Comparison of ENCODE assay signal across 8 cellular contexts in genomic region chr5:177425801-177426565, GRCh38. TPM values are rescaled to one million over a fixed set of nuclear protein-coding genes. Genes with fewer than 3 reads are reported as not detected.
A peak's percentile ranks its signal among the peaks of the same experiment; 100 is the strongest.
DNase-seq lines count a peak whose midpoint lies in the region; ATAC-seq, FAIRE-seq and TF ChIP-seq lines count a peak whose summit lies in the region.

No MANE protein-coding gene starts in this region.

- TF ChIP-seq POLR2A in GM12891 (IDR thresholded peaks at IDR 0.05; ENCODE audit: low read depth, low read length): peak; percentile 92
- TF ChIP-seq POLR2A in ovary (IDR thresholded peaks at IDR 0.05): peak; percentile 71
- peak in 1 of 2 donors; percentile 90 for TF ChIP-seq POLR2A in thyroid gland (IDR thresholded peaks at IDR 0.05)

- peak; percentile 94 for DNase-seq in GM12891 (ENCODE audit: insufficient read length, low spot score)
- DNase-seq in NCI-H1417 treated with DMSO at 0.1 percent for 48 hours (lab: John Stamatoyannopoulos, UW): peak; percentile 91
- DNase-seq in SW 1271 (lab: John Stamatoyannopoulos, UW): peak; percentile 100
- DNase-seq in adipocyte (ENCODE audit: low read depth): peak; percentile 100
- peak; percentile 100 for DNase-seq in Right ventricle myocardium superior
- peak; percentile 99 to 100 (median 100) for DNase-seq in ovary
- DNase-seq in thyroid gland: peak; percentile 100

- H3K4me1 ChIP-seq in adipocyte (ENCODE audit: control insufficient read depth, insufficient read depth, low read length) (peaks cover 18% of the 10 kb centered on the region), ovary (ENCODE audit: insufficient read depth) (peaks cover 11% of the 10 kb centered on the region), thyroid gland (peaks cover 13% of the 10 kb centered on the region in 2 donors)

- WGBS in ovary, 3 donors: 0 to 1% (median 0%) methylated on average over 49 to 52 of the region's 52 CpGs
- WGBS in thyroid gland, 2 donors: 0 to 2% methylated on average over 24 to 26 of the region's 52 CpGs

- intact Hi-C loops in Right ventricle myocardium superior (cut with DNase I) (no loop called here), ovary (cut with DNase I) (no loop called here), thyroid gland (cut with DNase I) (no loop called here)

- H3K9ac ChIP-seq in adipocyte (ENCODE audit: low read length): peak overlapping the region; percentile 90

- TF ChIP-seq CTCF in ovary (IDR thresholded peaks at IDR 0.05) (no peak), thyroid gland (IDR thresholded peaks at IDR 0.05) (no peak)

- H3K4me3 ChIP-seq in adipocyte (ENCODE audit: low read length): peak overlapping the region; percentile 88
- peak overlapping the region; percentile 45 for H3K4me3 ChIP-seq in ovary
- H3K4me3 ChIP-seq in thyroid gland (replicated peaks in 1 of 3): peak overlapping the region; percentile 1 to 42 (median 2)

- H3K36me3 ChIP-seq in adipocyte (ENCODE audit: control insufficient read depth, insufficient read depth, low read length, severe bottlenecking) (no peaks in the 10 kb centered on the region), ovary (no peaks in the 10 kb centered on the region), thyroid gland (no peaks in the 10 kb centered on the region)

- peak overlapping the region; percentile 88 to 91 for H3K27ac ChIP-seq in ovary
- H3K27ac ChIP-seq in thyroid gland: peak overlapping the region; percentile 64 to 92 (median 90)

- FAIRE-seq in GM12891 (lab: Jason Lieb, UNC): peak; percentile 94

- no peaks in the 10 kb centered on the region for H3K27me3 ChIP-seq in adipocyte (replicated peaks; ENCODE audit: control insufficient read depth, insufficient read depth, low read length)
- no peaks in the 10 kb centered on the region for H3K27me3 ChIP-seq in ovary
- H3K27me3 ChIP-seq in thyroid gland: no peaks in the 10 kb centered on the region

- no peaks in the 10 kb centered on the region for H3K9me3 ChIP-seq in adipocyte (ENCODE audit: control insufficient read depth, low read length)
- no peaks in the 10 kb centered on the region for H3K9me3 ChIP-seq in ovary
- no peaks in the 10 kb centered on the region for H3K9me3 ChIP-seq in thyroid gland

- peak; percentile 74 for TF ChIP-seq EP300 in ovary (IDR thresholded peaks at IDR 0.05)

- ATAC-seq in HG02798 (IDR thresholded peaks at IDR 0.05; ENCODE audit: poor library complexity, unreplicated experiment) (peak; percentile 84), Right ventricle myocardium superior (ENCODE audit: poor library complexity) (peak; percentile 96)

TF ChIP-seq in GM12891, 5 proteins besides CTCF, POLR2A, EP300 and RAD21:
- TF ChIP-seq PAX5 (IDR thresholded peaks at IDR 0.05; ENCODE audit: insufficient read depth, low read length, severe bottlenecking) (no peak), POU2F2 (IDR thresholded peaks at IDR 0.05; ENCODE audit: low read depth, low read length) (no peak), SPI1 (IDR thresholded peaks at IDR 0.05; ENCODE audit: low read depth, low read length) (no peak), POLR2AphosphoS5 (IDR thresholded peaks at IDR 0.05; ENCODE audit: low read depth, low read length) (peak; percentile 88; the same call in 1 of the 2 replicates), TAF1 (IDR thresholded peaks at IDR 0.05; ENCODE audit: low read depth, low read length) (peak; percentile 73)

RNA-seq across cellular contexts. Expression of gene GRK6, which starts 0.5 kb away (rescaled TPM):
- 42.8 TPM for polyA plus RNA-seq in GM12891 (2012; ENCODE audit: low read depth, missing spikeins)
- total RNA-seq in Right ventricle myocardium superior (16.0 TPM), ovary (10 to 100 TPM; 13.6 to 30.3 (median 21.7) TPM), thyroid gland (10 to 100 TPM; 14.0 to 27.8 (median 18.8) TPM)
- polyA plus RNA-seq in ovary: 10 to 100 TPM in 1 of 2 donors, 1 to 10 TPM in 1; 5.9 to 15.3 TPM

RNA-seq across cellular contexts. Expression of gene F12, which starts 16.6 kb away (rescaled TPM):
- 4.7 TPM for polyA plus RNA-seq in GM12891 (2012; ENCODE audit: low read depth, missing spikeins)
- total RNA-seq in Right ventricle myocardium superior (not detected), ovary (1 to 10 TPM in 1 of 7 donors, under 1 TPM in 1, not detected in 5; 0.28 to 1.7 TPM), thyroid gland (1 to 10 TPM in 2 of 4 donors, under 1 TPM in 1, not detected in 1; 0.42 to 2.6 (median 1.1) TPM)
- polyA plus RNA-seq in ovary: not detected

RNA-seq across cellular contexts. Expression of gene PRR7, which starts 20.6 kb away (rescaled TPM):
- 8.4 TPM for polyA plus RNA-seq in GM12891 (2012; ENCODE audit: low read depth, missing spikeins)
- total RNA-seq in Right ventricle myocardium superior (0.59 TPM), ovary (10 to 100 TPM in 1 of 7 donors, 1 to 10 TPM in 5, under 1 TPM in 1; 0.66 to 11.4 (median 2.1) TPM), thyroid gland (1 to 10 TPM; 1.4 to 4.7 (median 4.2) TPM)
- polyA plus RNA-seq in ovary: under 1 TPM in 1 of 2 donors, not detected in 1; 0.51 TPM

RNA-seq across cellular contexts. Expression of gene PFN3, which starts 25.5 kb away (rescaled TPM):
- not detected for polyA plus RNA-seq in GM12891 (2012; ENCODE audit: low read depth, missing spikeins)
- total RNA-seq in Right ventricle myocardium superior (not detected), ovary (not detected), thyroid gland (not detected)
- polyA plus RNA-seq in ovary: not detected

RNA-seq across cellular contexts. Expression of gene SLC34A1, which starts 41.7 kb away (rescaled TPM):
- polyA plus RNA-seq in GM12891 (2012; ENCODE audit: low read depth, missing spikeins): 0.13 TPM
- total RNA-seq in Right ventricle myocardium superior (not detected), ovary (not detected), thyroid gland (not detected)
- polyA plus RNA-seq in ovary: not detected

Comparison
In these comparisons a context has a peak if more than half of its experiments do, and no peak if none do; other contexts are left out.
1. Peak in every context shown above with its lines: DNase-seq, ATAC-seq, H3K4me3 ChIP-seq and H3K27ac ChIP-seq.
2. H3K4me3 ChIP-seq: peak in every context shown above with its lines; median percentile 88 in adipocyte; 45 in ovary; 2 in thyroid gland.